In the genomic region with DNA sequence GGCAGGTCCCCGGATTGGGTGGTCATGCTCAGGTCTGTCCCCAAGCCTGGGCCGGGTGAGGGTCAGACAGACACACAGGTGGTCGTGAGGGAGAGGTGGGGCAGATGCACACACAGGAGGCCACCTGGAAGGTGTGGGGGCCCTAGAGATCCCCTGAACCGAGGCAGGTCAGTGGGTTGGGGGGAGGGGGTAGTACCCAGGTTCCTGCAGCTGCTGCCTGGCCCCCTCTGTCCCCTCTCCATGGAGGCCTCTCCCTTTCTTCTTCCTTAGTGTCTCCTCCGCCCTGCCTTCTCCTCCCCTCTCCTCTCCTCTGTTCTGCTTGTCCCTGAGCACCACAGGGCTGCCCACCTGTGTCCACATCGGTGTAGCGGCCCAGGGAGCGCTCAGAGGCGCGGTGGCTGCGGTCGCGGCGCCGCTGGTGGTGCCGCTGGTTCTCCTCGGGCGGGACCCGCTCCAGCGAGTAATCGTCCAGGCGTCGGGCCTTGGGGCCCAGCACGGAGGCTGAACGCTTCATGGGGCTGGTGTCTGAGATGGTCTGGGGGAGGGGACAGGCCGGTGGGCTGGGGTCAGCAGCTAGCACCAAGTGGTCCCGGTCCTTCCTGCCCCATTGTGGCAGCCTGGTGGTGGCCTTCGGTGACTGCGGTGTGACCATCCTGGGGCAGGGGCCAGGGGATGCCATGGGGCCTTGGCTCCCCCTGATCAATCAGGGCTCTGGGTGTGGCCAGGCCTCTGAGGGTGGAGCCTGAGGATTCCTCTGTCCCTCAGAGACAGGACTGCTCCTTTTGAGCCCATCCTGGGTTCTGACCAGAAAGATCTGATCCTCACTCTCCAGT, we compare ENCODE assay signal across 11 cellular contexts. TPM values are rescaled to one million over a fixed set of nuclear protein-coding genes. Genes with fewer than 3 reads are reported as not detected.
DNase-seq lines count a peak whose midpoint lies in the region; ATAC-seq and TF ChIP-seq lines count a peak whose summit lies in the region.
"Had no signal": no experiment of that assay in that cellular context is flagged by ENCODE, and none has a peak within 500 bp of the region (broad histone marks: within the 10 kb centered on the region; RNA-seq: fewer than 3 reads in every experiment).

No MANE protein-coding gene starts in this region.

- peaks cover 8% of the 10 kb centered on the region for H3K27me3 Mint-ChIP-seq in activated naive CD4-positive, alpha-beta T cell treated with anti-CD3 and anti-CD28 coated beads, Interleukin-2, amount 10 ng/mL, durations not matched to agents 7 days and 5 days

- H3K4me1 ChIP-seq in NT2/D1 (ENCODE audit: insufficient read depth, insufficient read length) (peaks cover 19% of the 10 kb centered on the region), esophagus muscularis mucosa (peaks cover 0 to 21% (median 18%) of the 10 kb centered on the region in 4 donors), thoracic aorta (ENCODE audit: control insufficient read depth in 1 of 2, low read depth in 2 of 2) (peaks cover 4 to 20% of the 10 kb centered on the region in 2 donors)

- H3K27me3 ChIP-seq in NT2/D1 (ENCODE audit: insufficient read depth, insufficient read length) (no peaks in the 10 kb centered on the region), esophagus muscularis mucosa (no peaks in the 10 kb centered on the region), thoracic aorta (replicated peaks; ENCODE audit: insufficient read depth) (no peaks in the 10 kb centered on the region)

- no peaks in the 10 kb centered on the region for H3K36me3 ChIP-seq in NT2/D1 (ENCODE audit: insufficient read depth, insufficient read length, low read length)
- no peaks in the 10 kb centered on the region for H3K36me3 ChIP-seq in esophagus muscularis mucosa
- H3K36me3 ChIP-seq in thoracic aorta = no peaks in the 10 kb centered on the region

- no peaks in the 10 kb centered on the region for H3K9me3 Mint-ChIP-seq in activated naive CD4-positive, alpha-beta T cell treated with anti-CD3 and anti-CD28 coated beads, Interleukin-2, amount 10 ng/mL, durations not matched to agents 7 days and 5 days

- H3K9ac ChIP-seq in NT2/D1 (ENCODE audit: insufficient read length, low read depth) = peak overlapping the region; percentile 57

- H3K4me3 Mint-ChIP-seq in activated naive CD4-positive, alpha-beta T cell treated with anti-CD3 and anti-CD28 coated beads, Interleukin-2, amount 10 ng/mL, durations not matched to agents 7 days and 5 days = peak overlapping the region; percentile 57

- WGBS in esophagus muscularis mucosa = 74% methylated on average over 26 of the region's 29 CpGs

- TF ChIP-seq EP300 in esophagus muscularis mucosa (IDR thresholded peaks at IDR 0.05) = no peak

- peak overlapping the region; percentile 87 for H3K27ac Mint-ChIP-seq in activated naive CD4-positive, alpha-beta T cell treated with anti-CD3 and anti-CD28 coated beads, Interleukin-2, amount 10 ng/mL, durations not matched to agents 7 days and 5 days

- H3K36me3 Mint-ChIP-seq in activated naive CD4-positive, alpha-beta T cell treated with anti-CD3 and anti-CD28 coated beads, Interleukin-2, amount 10 ng/mL, durations not matched to agents 7 days and 5 days = no peaks in the 10 kb centered on the region

- CTCF ChIA-PET in activated naive CD4-positive, alpha-beta T cell treated with anti-CD3 and anti-CD28 coated beads, Interleukin-2, amount 10 ng/mL, durations not matched to agents 7 days and 5 days (lab: Charles Lee) = interaction anchor here (0.8 to 2.0 kb wide), 2 partner anchors 15 to 38 kb away, joined by 3 to 6 read pairs; no protein-coding TSS in a partner anchor

- no peak overlapping the region for H3K4me3 ChIP-seq in NT2/D1 (ENCODE audit: insufficient read length, low read depth)
- peak overlapping the region in 3 of 4 donors; percentile 49 to 64 (median 56) for H3K4me3 ChIP-seq in esophagus muscularis mucosa
- peak overlapping the region; percentile 83 for H3K4me3 ChIP-seq in thoracic aorta

- H3K27ac ChIP-seq in esophagus muscularis mucosa (replicated peaks in 1 of 4) (peak overlapping the region in 3 of 4 donors; percentile 44 to 70 (median 53)), thoracic aorta (no peak overlapping the region)

- ATAC-seq in thoracic aorta (ENCODE audit: insufficient number of reproducible peaks, low FRiP score, low read depth) (no peak), GM18868 (IDR thresholded peaks at IDR 0.05; ENCODE audit: unreplicated experiment) (no peak)

- peaks cover 33% of the 10 kb centered on the region for H3K4me1 Mint-ChIP-seq in activated naive CD4-positive, alpha-beta T cell treated with anti-CD3 and anti-CD28 coated beads, Interleukin-2, amount 10 ng/mL, durations not matched to agents 7 days and 5 days

- no peak for TF ChIP-seq POLR2A in esophagus muscularis mucosa (IDR thresholded peaks at IDR 0.05; ENCODE audit: low read depth)

- intact Hi-C loops in esophagus muscularis mucosa (cut with DNase I) = loop anchor here (5.0 kb wide), 1 partner anchor 53 kb away; no protein-coding TSS in a partner anchor
- intact Hi-C loops in head of caudate nucleus (cut with DNase I) = no loop called here

- DNase-seq in activated naive CD4-positive, alpha-beta T cell treated with anti-CD3 and anti-CD28 coated beads, Interleukin-2, amount 10 ng/mL, durations not matched to agents 7 days and 5 days = no peak
- DNase-seq in activated naive CD4-positive, alpha-beta T cell (lab: John Stamatoyannopoulos, UW) = no peak
- DNase-seq in NT2/D1 (ENCODE audit: low read depth, low spot score) (no peak), esophagus muscularis mucosa (ENCODE audit: extremely low spot score) (no peak), thoracic aorta (ENCODE audit: low spot score) (no peak), inferior parietal cortex (ENCODE audit: extremely low spot score) (no peak), head of caudate nucleus (no peak)
- DNase-seq: activated gamma-delta T cell, GOT3, NCI-H82 had no signal

- H3K9me3 ChIP-seq in NT2/D1 (ENCODE audit: insufficient read depth, low read length) (no peaks in the 10 kb centered on the region), esophagus muscularis mucosa (no peaks in the 10 kb centered on the region), thoracic aorta (no peaks in the 10 kb centered on the region)

- TF ChIP-seq CTCF in esophagus muscularis mucosa (IDR thresholded peaks at IDR 0.05) (no peak), thoracic aorta (IDR thresholded peaks at IDR 0.05) (no peak)

RNA-seq across cellular contexts. Expression of gene IER2, which starts 59.0 kb away (rescaled TPM):
- total RNA-seq in esophagus muscularis mucosa = 100 to 1,000 TPM in 1 of 4 donors, 10 to 100 TPM in 3; 29.1 to 144 (median 62.3) TPM
- 100 to 1,000 TPM; 125 to 440 TPM for total RNA-seq in thoracic aorta

RNA-seq across cellular contexts. Expression of gene STX10, which starts 59.0 kb away (rescaled TPM):
- total RNA-seq in esophagus muscularis mucosa = 10 to 100 TPM; 50.2 to 62.6 (median 56.6) TPM
- total RNA-seq in thoracic aorta = 10 to 100 TPM; 30.8 to 83.4 TPM

Comparison
In these comparisons a context has a peak if more than half of its experiments do, and no peak if none do; other contexts are left out.
1. H3K27ac ChIP-seq: peak in esophagus muscularis mucosa (3 of 4); none in thoracic aorta (0 of 2).